In genomic region chr10:104796817-104797216, GRCh38 we compare ENCODE assay signal across 31 cellular contexts.
"Had no signal": no experiment of that assay in that cellular context is flagged by ENCODE, and none has a peak within 500 bp of the region (broad histone marks: within the 10 kb centered on the region; RNA-seq: fewer than 3 reads in every experiment).

No MANE protein-coding gene starts in this region.

- H3K36me3 ChIP-seq: adrenal gland, breast epithelium, cardiac muscle cell, colonic mucosa, gastrocnemius medialis, heart left ventricle had no signal

- H3K4me3 ChIP-seq: adrenal gland, breast epithelium, cardiac muscle cell, colonic mucosa, dorsolateral prefrontal cortex, gastrocnemius medialis, heart left ventricle had no signal

- ATAC-seq: activated CD4-positive, alpha-beta T cell treated with anti-CD3 and anti-CD28 coated beads for 36 hours; activated CD8-positive, alpha-beta memory T cell treated with anti-CD3 and anti-CD28 coated beads, Interleukin-2, amount 10 ng/mL, durations not matched to agents 7 days and 5 days; activated CD8-positive, alpha-beta T cell treated with anti-CD3 and anti-CD28 coated beads, Interleukin-2, amount 10 ng/mL, durations not matched to agents 7 days and 5 days; activated naive CD8-positive, alpha-beta T cell treated with anti-CD3 and anti-CD28 coated beads, Interleukin-2, amount 50 U/mL, for 24 hours; esophagus mucosa; foreskin keratinocyte; gastrocnemius medialis; heart left ventricle had no signal

- H3K27me3 ChIP-seq: adrenal gland, breast epithelium, cardiac muscle cell, colonic mucosa, dorsolateral prefrontal cortex, foreskin keratinocyte, gastrocnemius medialis had no signal

- DNase-seq: activated CD4-positive, alpha-beta memory T cell treated with anti-CD3 and anti-CD28 coated beads for 36 hours; activated CD4-positive, alpha-beta T cell treated with anti-CD3 and anti-CD28 coated beads for 36 hours; activated CD4-positive, alpha-beta T cell treated with anti-CD3 and anti-CD28 coated beads, Interleukin-2, amount 10 ng/mL, durations not matched to agents 24 days and 14 days; activated CD4-positive, CD25-positive, alpha-beta regulatory T cell; activated CD4-positive, CD25-positive, alpha-beta regulatory T cell treated with anti-CD3 and anti-CD28 coated beads, Interleukin-2, amount 50 U/mL, for 72 hours; activated CD8-positive, alpha-beta memory T cell treated with anti-CD3 and anti-CD28 coated beads, Interleukin-2, amount 10 ng/mL, durations not matched to agents 7 days and 5 days; activated CD8-positive, alpha-beta memory T cell treated with anti-CD3 and anti-CD28 coated beads, Interleukin-2, amount 50 U/mL, for 4 hours; activated CD8-positive, alpha-beta T cell treated with anti-CD3 and anti-CD28 coated beads, Interleukin-2, amount 10 ng/mL, durations not matched to agents 7 days and 5 days; activated effector memory CD4-positive, alpha-beta T cell treated with anti-CD3 and anti-CD28 coated beads, Interleukin-2, amount 50 U/mL, for 16 hours; activated naive CD4-positive, alpha-beta T cell treated with anti-CD3 and anti-CD28 coated beads for 36 hours; activated naive CD8-positive, alpha-beta T cell treated with anti-CD3 and anti-CD28 coated beads for 36 hours; activated naive CD8-positive, alpha-beta T cell treated with anti-CD3 and anti-CD28 coated beads, Interleukin-2, amount 50 U/mL, for 24 hours; activated T-cell treated with anti-CD3 and anti-CD28 coated beads, Interleukin-2, amount 50 U/mL, for 1 hour; activated T-cell treated with anti-CD3 and anti-CD28 coated beads, Interleukin-2, amount 50 U/mL, for 48 hours; adrenal gland; amygdala; aorta; central memory CD4-positive, alpha-beta T cell; cerebellar nuclear complex; colonic mucosa; dorsolateral prefrontal cortex; effector memory CD4-positive, alpha-beta T cell; endodermal cell; foreskin keratinocyte; gastrocnemius medialis; glutamatergic neuron; heart left ventricle; T-helper 2 cell had no signal

- H3K27ac ChIP-seq: adrenal gland, breast epithelium, cardiac muscle cell, colonic mucosa, dorsolateral prefrontal cortex, foreskin keratinocyte, gastrocnemius medialis, heart left ventricle had no signal

- H3K9me3 ChIP-seq: adrenal gland, breast epithelium, colonic mucosa, gastrocnemius medialis, heart left ventricle had no signal

- H3K4me1 ChIP-seq: adrenal gland, breast epithelium, colonic mucosa, foreskin keratinocyte, gastrocnemius medialis, heart left ventricle had no signal
